29 cellular contexts compared by ENCODE assay signal in the genomic region with DNA sequence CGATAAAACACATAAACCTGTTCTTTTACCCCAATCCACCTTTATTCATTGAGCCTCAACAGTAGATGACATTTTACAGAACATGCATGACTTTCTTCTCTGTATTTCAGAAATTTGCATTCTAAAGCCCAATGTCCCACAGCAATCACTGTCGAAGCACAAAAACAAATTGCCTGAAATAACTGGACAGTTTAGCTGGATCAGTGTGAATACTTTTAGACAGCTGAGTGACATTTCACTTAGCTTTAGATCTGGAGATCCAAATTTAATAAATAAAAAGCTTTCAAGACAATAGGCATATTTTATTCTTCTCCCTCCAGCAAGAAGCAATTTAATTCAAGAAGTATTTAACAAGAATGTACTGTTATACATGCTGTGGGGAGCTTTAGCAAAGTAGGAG.
"Had no signal": no experiment of that assay in that cellular context is flagged by ENCODE, and none has a peak within 500 bp of the region (broad histone marks: within the 10 kb centered on the region; RNA-seq: fewer than 3 reads in every experiment).

No MANE protein-coding gene starts in this region.

- H3K27me3 Mint-ChIP-seq: dendritic cell treated with granulocyte-macrophage colony-stimulating factor and Interleukin-4, amounts not matched to agents 40 ng/mL and 50 ng/mL, for 4 days; effector memory CD8-positive, alpha-beta T cell had no signal

- H3K4me3 Mint-ChIP-seq: dendritic cell treated with granulocyte-macrophage colony-stimulating factor and Interleukin-4, amounts not matched to agents 40 ng/mL and 50 ng/mL, for 4 days; effector memory CD8-positive, alpha-beta T cell; endodermal cell had no signal

- H3K27me3 ChIP-seq: colonic mucosa, dorsolateral prefrontal cortex, esophagus muscularis mucosa, esophagus squamous epithelium, foreskin keratinocyte, gastrocnemius medialis, gastroesophageal sphincter, heart left ventricle, heart right ventricle, hepatocyte had no signal

- ATAC-seq: effector memory CD8-positive, alpha-beta T cell; esophagus mucosa; foreskin keratinocyte; gastrocnemius medialis; gastroesophageal sphincter; heart left ventricle; heart right ventricle had no signal

- H3K27ac Mint-ChIP-seq: dendritic cell treated with granulocyte-macrophage colony-stimulating factor and Interleukin-4, amounts not matched to agents 40 ng/mL and 50 ng/mL, for 4 days; effector memory CD8-positive, alpha-beta T cell had no signal

- H3K9me3 ChIP-seq: colonic mucosa, esophagus muscularis mucosa, esophagus squamous epithelium, gastrocnemius medialis, gastroesophageal sphincter, heart left ventricle, heart right ventricle had no signal

- H3K27ac ChIP-seq: colonic mucosa, coronary artery, dorsolateral prefrontal cortex, epithelial cell of prostate, esophagus muscularis mucosa, esophagus squamous epithelium, foreskin keratinocyte, gastrocnemius medialis, gastroesophageal sphincter, heart left ventricle, heart right ventricle, hepatocyte had no signal

- H3K4me2 ChIP-seq: hepatocyte had no signal

- DNase-seq: colonic mucosa; cortex of kidney; dermis blood vessel endothelial cell; dorsolateral prefrontal cortex; effector CD4-positive, alpha-beta T cell; effector CD8-positive, alpha-beta T cell; effector memory CD4-positive, alpha-beta T cell; effector memory CD8-positive, alpha-beta T cell; endodermal cell; erythroblast; esophagus squamous epithelium; foreskin fibroblast; foreskin keratinocyte; gastrocnemius medialis; glutamatergic neuron; head of caudate nucleus; heart left ventricle; heart right ventricle had no signal

- FAIRE-seq: colon, endometrium, endothelial cell of umbilical vein, frontal cortex had no signal

- H3K36me3 ChIP-seq: colonic mucosa, esophagus muscularis mucosa, esophagus squamous epithelium, gastrocnemius medialis, gastroesophageal sphincter, heart left ventricle, heart right ventricle had no signal

- H3K4me1 Mint-ChIP-seq: endodermal cell had no signal

- H3K4me3 ChIP-seq: colonic mucosa, coronary artery, dorsolateral prefrontal cortex, esophagus muscularis mucosa, esophagus squamous epithelium, gastrocnemius medialis, gastroesophageal sphincter, heart left ventricle, heart right ventricle, hepatocyte had no signal

- H3K9me3 Mint-ChIP-seq: dendritic cell treated with granulocyte-macrophage colony-stimulating factor and Interleukin-4, amounts not matched to agents 40 ng/mL and 50 ng/mL, for 4 days; effector memory CD8-positive, alpha-beta T cell; endodermal cell had no signal

- H2AFZ ChIP-seq: hepatocyte had no signal

- H3K79me2 ChIP-seq: hepatocyte had no signal

- H3K4me1 ChIP-seq: colonic mucosa, esophagus muscularis mucosa, esophagus squamous epithelium, foreskin keratinocyte, gastrocnemius medialis, gastroesophageal sphincter, heart left ventricle, heart right ventricle had no signal
